In genomic region chr16:35208001-35208935, GRCh38 we compare ENCODE assay signal across 15 cellular contexts.
"Had no signal": no experiment of that assay in that cellular context is flagged by ENCODE, and none has a peak within 500 bp of the region (broad histone marks: within the 10 kb centered on the region; RNA-seq: fewer than 3 reads in every experiment).

No MANE protein-coding gene starts in this region.

- H3K36me3 ChIP-seq: colonic mucosa, gastrocnemius medialis, lower lobe of right lung, thyroid gland, vagina had no signal

- H3K4me3 Mint-ChIP-seq: activated CD8-positive, alpha-beta T cell treated with anti-CD3 and anti-CD28 coated beads for 36 hours; activated T-cell treated with anti-CD3 and anti-CD28 coated beads, Interleukin-2, amount 50 U/mL, for 72 hours; mesothelial cell of epicardium; neural crest cell had no signal

- DNase-seq: activated CD8-positive, alpha-beta memory T cell treated with anti-CD3 and anti-CD28 coated beads, Interleukin-2, amount 50 U/mL, for 4 hours; activated CD8-positive, alpha-beta T cell treated with anti-CD3 and anti-CD28 coated beads for 36 hours; activated T-cell treated with anti-CD3 and anti-CD28 coated beads, Interleukin-2, amount 50 U/mL, for 72 hours; colonic mucosa; effector CD4-positive, alpha-beta T cell; gastrocnemius medialis; lower lobe of right lung; stimulated activated CD4-positive, alpha-beta T cell treated with anti-CD3 and anti-CD28 coated beads, Interleukin-15, amount 100 ng/mL, for 24 hours; stimulated activated CD4-positive, alpha-beta T cell treated with anti-CD3 and anti-CD28 coated beads, Interleukin-4, amount 100 ng/mL, for 24 hours; thyroid gland had no signal

- H3K4me1 Mint-ChIP-seq: mesothelial cell of epicardium, neural crest cell had no signal

- H3K4me3 ChIP-seq: colonic mucosa, gastrocnemius medialis, lower lobe of right lung, thyroid gland, vagina had no signal

- H3K27ac ChIP-seq: colonic mucosa, gastrocnemius medialis, lower lobe of right lung, parathyroid adenoma, thyroid gland, vagina, VCaP had no signal

- H3K4me1 ChIP-seq: colonic mucosa, gastrocnemius medialis, lower lobe of right lung, parathyroid adenoma, thyroid gland, vagina had no signal

- H3K36me3 Mint-ChIP-seq: mesothelial cell of epicardium had no signal

- ATAC-seq: activated CD8-positive, alpha-beta T cell treated with anti-CD3 and anti-CD28 coated beads for 36 hours; activated T-cell treated with anti-CD3 and anti-CD28 coated beads, Interleukin-2, amount 50 U/mL, for 72 hours; gastrocnemius medialis had no signal

- H3K27me3 ChIP-seq: colonic mucosa, gastrocnemius medialis, thyroid gland, vagina had no signal

- H3K9me3 ChIP-seq: colonic mucosa, gastrocnemius medialis, lower lobe of right lung, thyroid gland, vagina had no signal

- H3K27ac Mint-ChIP-seq: activated CD8-positive, alpha-beta T cell treated with anti-CD3 and anti-CD28 coated beads for 36 hours; activated T-cell treated with anti-CD3 and anti-CD28 coated beads, Interleukin-2, amount 50 U/mL, for 72 hours; mesothelial cell of epicardium had no signal

- H3K27me3 Mint-ChIP-seq: activated CD8-positive, alpha-beta T cell treated with anti-CD3 and anti-CD28 coated beads for 36 hours had no signal
